In the genomic region with DNA sequence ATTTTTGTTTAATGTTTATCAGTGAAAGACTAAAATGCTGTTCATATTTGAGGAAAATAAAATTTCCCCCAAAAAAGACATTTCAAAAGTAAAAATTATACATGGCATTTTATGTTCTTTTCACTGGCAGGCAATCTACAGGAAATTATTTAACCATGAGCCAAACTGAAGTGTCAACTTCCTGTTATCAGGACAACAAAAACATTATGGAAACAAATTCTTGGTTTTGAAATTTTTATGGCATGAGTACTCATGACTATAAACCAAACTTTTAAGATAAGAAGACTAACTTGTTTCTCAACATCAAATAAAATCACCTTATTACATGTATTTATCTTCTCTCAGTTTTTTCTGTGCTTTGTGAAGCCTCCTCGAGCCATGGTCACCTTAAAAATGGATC, we compare ENCODE assay signal across 23 cellular contexts.
DNase-seq lines count a peak whose midpoint lies in the region; ATAC-seq and TF ChIP-seq lines count a peak whose summit lies in the region.
"Had no signal": no experiment of that assay in that cellular context is flagged by ENCODE, and none has a peak within 500 bp of the region (broad histone marks: within the 10 kb centered on the region; RNA-seq: fewer than 3 reads in every experiment).

No MANE protein-coding gene starts in this region.

- H3K9me3 ChIP-seq in osteoblast (ENCODE audit: low read depth, low read length) (no peaks in the 10 kb centered on the region), spleen (peaks cover 0 to 23% (median 16%) of the 10 kb centered on the region in 8 donors)
- H3K9me3 ChIP-seq: BE2C had no signal

- ATAC-seq in HG02798 (IDR thresholded peaks at IDR 0.05; ENCODE audit: poor library complexity, unreplicated experiment), result no peak
- ATAC-seq in GM18909 (IDR thresholded peaks at IDR 0.05; ENCODE audit: poor library complexity, unreplicated experiment), result no peak
- ATAC-seq: HepG2, natural killer cell had no signal

- no peak overlapping the region for H3K4me2 ChIP-seq in osteoblast (ENCODE audit: insufficient read depth, low read length)

- CTCF ChIA-PET in RWPE1 (lab: Yijun Ruan, JAX), result no interaction called here

- POLR2A ChIA-PET in RWPE1 (lab: Yijun Ruan, JAX; ENCODE audit: low non-redundant PET), result no interaction called here

- no peak overlapping the region for H3K4me3 ChIP-seq in epithelial cell of esophagus (ENCODE audit: low read length)
- no peak overlapping the region for H3K4me3 ChIP-seq in osteoblast (ENCODE audit: insufficient read depth, low read length)
- H3K4me3 ChIP-seq in spleen, result no peak overlapping the region
- H3K4me3 ChIP-seq: dorsolateral prefrontal cortex, esophagus squamous epithelium had no signal

- TF ChIP-seq CTCF in RWPE1 (conservative IDR thresholded peaks at IDR 0.05; ENCODE audit: low read depth), result no peak
- no peak for TF ChIP-seq CTCF in epithelial cell of esophagus (IDR thresholded peaks at IDR 0.05; ENCODE audit: insufficient read depth, low read depth, low read length, missing control alignments)
- no peak for TF ChIP-seq CTCF in osteoblast (IDR thresholded peaks at IDR 0.05; ENCODE audit: extremely low read depth, low read depth, low read length)
- no peak for TF ChIP-seq CTCF in spleen (IDR thresholded peaks at IDR 0.05 in 8 of 11, conservative IDR thresholded peaks at IDR 0.05 in 3 of 11)

- H3K79me2 ChIP-seq in osteoblast (ENCODE audit: insufficient read depth, low read length), result no peaks in the 10 kb centered on the region

- no peak overlapping the region for H2AFZ ChIP-seq in osteoblast (ENCODE audit: low read length)

- no peak for TF ChIP-seq POLR2A in spleen (IDR thresholded peaks at IDR 0.05)

- H3K27ac ChIP-seq in RWPE1, result no peak overlapping the region
- H3K27ac ChIP-seq in osteoblast (ENCODE audit: low read depth, low read length), result peak overlapping the region; percentile 48
- no peak overlapping the region for H3K27ac ChIP-seq in spleen
- H3K27ac ChIP-seq: dorsolateral prefrontal cortex, esophagus squamous epithelium had no signal

- H4K20me1 ChIP-seq in osteoblast (ENCODE audit: insufficient read depth, low read length), result no peaks in the 10 kb centered on the region

- H3K4me1 ChIP-seq in osteoblast (ENCODE audit: insufficient read depth, low read length), result peaks cover 10% of the 10 kb centered on the region
- no peaks in the 10 kb centered on the region for H3K4me1 ChIP-seq in spleen
- H3K4me1 ChIP-seq: BE2C, esophagus squamous epithelium had no signal

- DNase-seq in GM04503 (ENCODE audit: low read depth), result peak; percentile 45
- peak; percentile 2 for DNase-seq in RWPE1 (ENCODE audit: low spot score)
- peak; percentile 54 for DNase-seq in epithelial cell of esophagus (ENCODE audit: low read depth)
- DNase-seq in osteoblast (ENCODE audit: insufficient read length, low spot score, missing footprints), result no peak
- no peak for DNase-seq in spleen
- DNase-seq in mucosa of gallbladder (ENCODE audit: low spot score), result no peak
- DNase-seq: activated CD4-positive, alpha-beta T cell treated with anti-CD3 and anti-CD28 coated beads, Interleukin-2, amount 50 U/mL, for 4 hours; activated naive CD4-positive, alpha-beta T cell treated with anti-CD3 and anti-CD28 coated beads for 36 hours; activated T-cell treated with anti-CD3 and anti-CD28 coated beads for 4 hours; BE2C; Calu3; dorsolateral prefrontal cortex; esophagus squamous epithelium; GDM1; hypothalamus; kidney glomerular epithelial cell; mesendoderm; natural killer cell; NCI-H187; stimulated activated CD4-positive, alpha-beta T cell treated with anti-CD3 and anti-CD28 coated beads, Interleukin-12 subunit alpha, Interleukin-12 subunit beta, amount 100 ng/mL, for 4 hours had no signal

- H3K27me3 ChIP-seq in osteoblast (ENCODE audit: insufficient read depth, low read length) (no peaks in the 10 kb centered on the region), spleen (replicated peaks in 1 of 7) (no peaks in the 10 kb centered on the region)
- H3K27me3 ChIP-seq: BE2C, dorsolateral prefrontal cortex, esophagus squamous epithelium had no signal

- H3K36me3 ChIP-seq in osteoblast (ENCODE audit: insufficient read depth, low read length) (no peaks in the 10 kb centered on the region), spleen (no peaks in the 10 kb centered on the region)
- H3K36me3 ChIP-seq: BE2C, esophagus squamous epithelium had no signal

- 47 to 73% (median 66%) methylated on average over 1 of the region's 1 CpG for WGBS in spleen, 5 donors

- intact Hi-C loops in spleen (cut with DNase I; ENCODE audit: low total_unique reads), result no loop called here

Comparison
In these comparisons a context has a peak if more than half of its experiments do, and no peak if none do; other contexts are left out.
1. DNase-seq: peak in GM04503 (single experiment), RWPE1 (single experiment) and epithelial cell of esophagus (single experiment); none in osteoblast (single experiment), spleen (single experiment) and mucosa of gallbladder (single experiment).